ENCODE assay signal across 17 cellular contexts in genomic region chr12:29160230-29160629, GRCh38. TPM values are rescaled to one million over a fixed set of nuclear protein-coding genes. Genes with fewer than 3 reads are reported as not detected.
DNase-seq lines count a peak whose midpoint lies in the region; ATAC-seq, FAIRE-seq and TF ChIP-seq lines count a peak whose summit lies in the region.
"Had no signal": no experiment of that assay in that cellular context is flagged by ENCODE, and none has a peak within 500 bp of the region (broad histone marks: within the 10 kb centered on the region; RNA-seq: fewer than 3 reads in every experiment).

No MANE protein-coding gene starts in this region.

- H3K27ac ChIP-seq in A673 (ENCODE audit: low read depth, low read length, poor library complexity, severe bottlenecking) = peak overlapping the region; percentile 43
- H3K27ac ChIP-seq in CD4-positive, alpha-beta memory T cell (ENCODE audit: low read depth, low read length) = no peak overlapping the region
- H3K27ac ChIP-seq in keratinocyte (ENCODE audit: control insufficient read depth, insufficient read depth, low read length) = no peak overlapping the region
- H3K27ac ChIP-seq: adrenal gland, gastrocnemius medialis, KMS-11, PC-9, VCaP had no signal

- H3K36me3 ChIP-seq in A673 (ENCODE audit: insufficient read depth, low read length, poor library complexity, severe bottlenecking) = no peaks in the 10 kb centered on the region
- H3K36me3 ChIP-seq in CD4-positive, alpha-beta memory T cell (ENCODE audit: insufficient read depth, low read length) = no peaks in the 10 kb centered on the region
- H3K36me3 ChIP-seq in keratinocyte (ENCODE audit: control insufficient read depth in 2 of 2, extremely low read depth in 1 of 2, insufficient read depth in 2 of 2, low read length in 2 of 2) = no peaks in the 10 kb centered on the region
- H3K36me3 ChIP-seq: adrenal gland, gastrocnemius medialis had no signal

- H3K9ac ChIP-seq in keratinocyte (ENCODE audit: control insufficient read depth, extremely low read depth, insufficient read depth, low read length) = no peak overlapping the region
- H3K9ac ChIP-seq: KMS-11 had no signal

- POLR2A ChIA-PET in A673 (lab: Charles Lee; ENCODE audit: low non-redundant PET) = interaction anchor here (1.2 kb wide), 1 partner anchor 7 kb away, joined by 4 read pairs; no protein-coding TSS in a partner anchor
- POLR2A ChIA-PET in CD4-positive, alpha-beta memory T cell (lab: Charles Lee; ENCODE audit: partially characterized antibody) = interaction anchor here (1.6 to 2.3 kb wide), 2 partner anchors 10 to 56 kb away, joined by 8 to 9 read pairs; partner anchors contain the start of gene FAR2
- POLR2A ChIA-PET in T-cell (lab: Charles Lee) = interaction anchor here in 1 of 2 donors (0.6 kb wide), 1 partner anchor 965 kb away, joined by 3 read pairs; no protein-coding TSS in a partner anchor

- H3K4me3 Mint-ChIP-seq in CD4-positive, alpha-beta memory T cell = peak overlapping the region in 6 of 8 donors; percentile 13 to 70 (median 41)
- peak overlapping the region in 1 of 3 donors; percentile 38 for H3K4me3 Mint-ChIP-seq in T-cell
- no peak overlapping the region for H3K4me3 Mint-ChIP-seq in activated T-helper 1 cell treated with anti-CD3 and anti-CD28 coated beads, Interleukin-12 subunit alpha, Interleukin-12 subunit beta, Interleukin-2, Interleukin-4 antibody, amounts not matched to agents 30 ng/mL and 10 ng/mL and 1 ng/mL, durations not matched to agents 14 hours and 24 hours and 36 hours
- H3K4me3 Mint-ChIP-seq: naive B cell had no signal

- H3K4me1 ChIP-seq in A673 (ENCODE audit: insufficient read depth, low read length, poor library complexity, severe bottlenecking) (peaks cover 29% of the 10 kb centered on the region), keratinocyte (ENCODE audit: control insufficient read depth, extremely low read depth, insufficient read depth, low read length) (peaks cover 10% of the 10 kb centered on the region)
- peaks cover 25% of the 10 kb centered on the region for H3K4me1 ChIP-seq in CD4-positive, alpha-beta memory T cell (ENCODE audit: insufficient read depth, low read length)
- H3K4me1 ChIP-seq: gastrocnemius medialis had no signal

- H3K79me2 ChIP-seq in keratinocyte (ENCODE audit: control insufficient read depth, insufficient read depth, low read length) = no peaks in the 10 kb centered on the region

- TF ChIP-seq CTCF in A673 (conservative IDR thresholded peaks at IDR 0.05; ENCODE audit: low read depth, low read length) = no peak
- no peak for TF ChIP-seq CTCF in keratinocyte (optimal IDR thresholded peaks at IDR 0.05 in 1 of 3, IDR thresholded peaks at IDR 0.05 in 1 of 3, conservative IDR thresholded peaks at IDR 0.05 in 1 of 3; ENCODE audit: extremely low read depth in 1 of 3, insufficient read depth in 2 of 3, low read length in 3 of 3)

- intact Hi-C loops in A673 (cut with micrococcal nuclease; ENCODE audit: unreplicated experiment) = no loop called here
- intact Hi-C loops in CD4-positive, alpha-beta memory T cell (cut with micrococcal nuclease) = loop anchor here (1.0 to 10.0 kb wide), 3 partner anchors 10 to 1595 kb away; partner anchors contain the start of gene CAPRIN2
- intact Hi-C loops in activated T-helper 1 cell treated with anti-CD3 and anti-CD28 coated beads, Interleukin-12 subunit alpha, Interleukin-12 subunit beta, Interleukin-2, Interleukin-4 antibody, amounts not matched to agents 30 ng/mL and 10 ng/mL and 1 ng/mL, durations not matched to agents 14 hours and 24 hours and 36 hours (cut with micrococcal nuclease) = loop anchor here (5.0 kb wide), 1 partner anchor 58 kb away; no protein-coding TSS in a partner anchor

- no peaks in the 10 kb centered on the region for H3K9me1 ChIP-seq in keratinocyte (ENCODE audit: control insufficient read depth, extremely low read depth, insufficient read depth, low read length)

- H3K36me3 Mint-ChIP-seq in CD4-positive, alpha-beta memory T cell = no peaks in the 10 kb centered on the region
- no peaks in the 10 kb centered on the region for H3K36me3 Mint-ChIP-seq in T-cell
- peaks cover 3% of the 10 kb centered on the region for H3K36me3 Mint-ChIP-seq in activated T-helper 1 cell treated with anti-CD3 and anti-CD28 coated beads, Interleukin-12 subunit alpha, Interleukin-12 subunit beta, Interleukin-2, Interleukin-4 antibody, amounts not matched to agents 30 ng/mL and 10 ng/mL and 1 ng/mL, durations not matched to agents 14 hours and 24 hours and 36 hours (ENCODE audit: low read depth)
- H3K36me3 Mint-ChIP-seq: naive B cell had no signal

- H2AFZ ChIP-seq in keratinocyte (ENCODE audit: control insufficient read depth, low read length) = no peak overlapping the region
- H2AFZ ChIP-seq: PC-9 had no signal

- BruUV-seq in A673 (replicated peaks; lab: Mats Ljungman, UMichigan) = no TSS peak

- dilution Hi-C loops in keratinocyte (cut with MboI; ENCODE audit: extremely low pct_ligation_motif_present, low sequenced_read_pairs) = no loop called here

- H3K4me2 ChIP-seq in keratinocyte (ENCODE audit: control insufficient read depth, extremely low read depth, insufficient read depth, low read depth, low read length) = no peak overlapping the region
- H3K4me2 ChIP-seq: KMS-11, PC-9 had no signal

- H4K20me1 ChIP-seq in keratinocyte (ENCODE audit: control insufficient read depth, extremely low read depth, insufficient read depth, low read length) = no peaks in the 10 kb centered on the region

- ATAC-seq in T-cell (replicated peaks in 1 of 4) (peak; percentile 57 to 84 (median 82)), HG03565 (IDR thresholded peaks at IDR 0.05; ENCODE audit: unreplicated experiment) (no peak)
- ATAC-seq: gastrocnemius medialis had no signal

- CTCF ChIA-PET in A673 (lab: Charles Lee) (no interaction called here), T-cell (lab: Charles Lee) (no interaction called here)
- CTCF ChIA-PET in CD4-positive, alpha-beta memory T cell (lab: Charles Lee; ENCODE audit: partially characterized antibody) = interaction anchor here (1.0 kb wide), 2 partner anchors 12 to 27 kb away, joined by 3 to 4 read pairs; partner anchors contain the start of gene FAR2

- FAIRE-seq in keratinocyte (lab: Jason Lieb, UNC) = peak; percentile 26
- FAIRE-seq: endothelial cell of umbilical vein had no signal

- H3K4me1 Mint-ChIP-seq in CD4-positive, alpha-beta memory T cell = peaks cover 25 to 44% (median 33%) of the 10 kb centered on the region in 4 donors
- peaks cover 13 to 40% (median 26%) of the 10 kb centered on the region in 3 donors for H3K4me1 Mint-ChIP-seq in T-cell
- peaks cover 24% of the 10 kb centered on the region for H3K4me1 Mint-ChIP-seq in activated T-helper 1 cell treated with anti-CD3 and anti-CD28 coated beads, Interleukin-12 subunit alpha, Interleukin-12 subunit beta, Interleukin-2, Interleukin-4 antibody, amounts not matched to agents 30 ng/mL and 10 ng/mL and 1 ng/mL, durations not matched to agents 14 hours and 24 hours and 36 hours (ENCODE audit: low read depth)

- H3K27me3 ChIP-seq in A673 (replicated peaks; ENCODE audit: insufficient read depth, low read depth, low read length, poor library complexity) = no peaks in the 10 kb centered on the region
- no peaks in the 10 kb centered on the region for H3K27me3 ChIP-seq in CD4-positive, alpha-beta memory T cell (ENCODE audit: insufficient read depth, low read length)
- H3K27me3 ChIP-seq in keratinocyte (ENCODE audit: control insufficient read depth, extremely low read depth, insufficient read depth, low read length) = no peaks in the 10 kb centered on the region
- H3K27me3 ChIP-seq: adrenal gland, gastrocnemius medialis had no signal

- H3K4me3 ChIP-seq in A673 (ENCODE audit: low read depth, low read length, poor library complexity, severe bottlenecking) (no peak overlapping the region), keratinocyte (ENCODE audit: control insufficient read depth in 2 of 3, extremely low read depth in 1 of 3, insufficient read depth in 2 of 3, low read depth in 1 of 3, low read length in 3 of 3) (no peak overlapping the region)
- H3K4me3 ChIP-seq in CD4-positive, alpha-beta memory T cell (ENCODE audit: low read length in 2 of 2) = no peak overlapping the region
- H3K4me3 ChIP-seq: adrenal gland, gastrocnemius medialis, PC-9 had no signal

- no peaks in the 10 kb centered on the region for H3K27me3 Mint-ChIP-seq in CD4-positive, alpha-beta memory T cell
- H3K27me3 Mint-ChIP-seq in T-cell = no peaks in the 10 kb centered on the region
- peaks cover 5% of the 10 kb centered on the region for H3K27me3 Mint-ChIP-seq in activated T-helper 1 cell treated with anti-CD3 and anti-CD28 coated beads, Interleukin-12 subunit alpha, Interleukin-12 subunit beta, Interleukin-2, Interleukin-4 antibody, amounts not matched to agents 30 ng/mL and 10 ng/mL and 1 ng/mL, durations not matched to agents 14 hours and 24 hours and 36 hours (ENCODE audit: insufficient read depth)
- H3K27me3 Mint-ChIP-seq: naive B cell had no signal

- no peaks in the 10 kb centered on the region for H3K9me3 Mint-ChIP-seq in CD4-positive, alpha-beta memory T cell
- peaks cover 0 to 9% (median 0%) of the 10 kb centered on the region in 3 donors for H3K9me3 Mint-ChIP-seq in T-cell
- peaks cover 10% of the 10 kb centered on the region for H3K9me3 Mint-ChIP-seq in activated T-helper 1 cell treated with anti-CD3 and anti-CD28 coated beads, Interleukin-12 subunit alpha, Interleukin-12 subunit beta, Interleukin-2, Interleukin-4 antibody, amounts not matched to agents 30 ng/mL and 10 ng/mL and 1 ng/mL, durations not matched to agents 14 hours and 24 hours and 36 hours
- H3K9me3 Mint-ChIP-seq: naive B cell had no signal

- H3K9me3 ChIP-seq in A673 (ENCODE audit: low read depth, low read length, poor library complexity, severe bottlenecking) (no peaks in the 10 kb centered on the region), keratinocyte (ENCODE audit: control insufficient read depth, low read depth, low read length) (no peaks in the 10 kb centered on the region)
- no peaks in the 10 kb centered on the region for H3K9me3 ChIP-seq in CD4-positive, alpha-beta memory T cell (ENCODE audit: control insufficient read depth in 1 of 2, low read length in 2 of 2)
- H3K9me3 ChIP-seq: adrenal gland, gastrocnemius medialis had no signal

- H3K27ac Mint-ChIP-seq in CD4-positive, alpha-beta memory T cell = peak overlapping the region; percentile 9 to 90 (median 77)
- H3K27ac Mint-ChIP-seq in T-cell = peak overlapping the region; percentile 59 to 69
- H3K27ac Mint-ChIP-seq in activated T-helper 1 cell treated with anti-CD3 and anti-CD28 coated beads, Interleukin-12 subunit alpha, Interleukin-12 subunit beta, Interleukin-2, Interleukin-4 antibody, amounts not matched to agents 30 ng/mL and 10 ng/mL and 1 ng/mL, durations not matched to agents 14 hours and 24 hours and 36 hours = no peak overlapping the region

- DNase-seq in A673 (ENCODE audit: low spot score) (peak; percentile 47), T-cell (peak in 6 of 34 experiments; percentile 2 to 13 (median 6)), keratinocyte (ENCODE audit: low read depth, low spot score) (no peak), DMS 273 (lab: John Stamatoyannopoulos, UW; ENCODE audit: unreplicated experiment) (no peak), mesenteric fat pad (ENCODE audit: low spot score) (no peak)
- peak in 4 of 5 donors; percentile 10 to 25 (median 15) for DNase-seq in CD4-positive, alpha-beta memory T cell
- no peak for DNase-seq in activated T-helper 1 cell treated with anti-CD3 and anti-CD28 coated beads, Interleukin-12 subunit alpha, Interleukin-12 subunit beta, Interleukin-2, Interleukin-4 antibody, amounts not matched to agents 30 ng/mL and 10 ng/mL and 1 ng/mL, durations not matched to agents 14 hours and 24 hours and 36 hours (ENCODE audit: low spot score)
- DNase-seq: activated CD8-positive, alpha-beta memory T cell treated with anti-CD3 and anti-CD28 coated beads, Interleukin-2, amount 50 U/mL, for 4 hours; adrenal gland; gastrocnemius medialis; naive B cell; NCI-H510A treated with DMSO at 0.1 percent for 48 hours; PC-9 had no signal

RNA-seq across cellular contexts. Expression of gene FAR2, which starts 11.2 kb away (rescaled TPM):
- 9.3 and 10.7 TPM in 2 replicates for total RNA-seq in A673 (2021)
- 10 to 100 TPM in 1 of 2 experiments, 1 to 10 TPM in 1; 6.2 to 10.1 TPM for total RNA-seq in CD4-positive, alpha-beta memory T cell
- polyA plus RNA-seq in CD4-positive, alpha-beta memory T cell = 10 to 100 TPM in 1 of 2 donors, 1 to 10 TPM in 1; 10.0 to 10.6 TPM
- 1 to 10 TPM; 2.2 to 6.8 (median 4.9) TPM for total RNA-seq in T-cell
- polyA plus RNA-seq in keratinocyte = 6.2 to 9.2 TPM (median 6.3 TPM) in 3 replicates
- not detected for polyA plus RNA-seq in keratinocyte (2011; ENCODE audit: low read depth)
- polyA plus RNA-seq in keratinocyte (2011; cell fraction: cytosol; rRNA removed) = 3.8 and 7.9 TPM in 2 replicates
- polyA plus RNA-seq in keratinocyte (2011; cell fraction: nucleus; rRNA removed) = 6.2 and 9.3 TPM in 2 replicates
- 0.61 and 6.0 TPM in 2 replicates for polyA plus RNA-seq in keratinocyte (2012; ENCODE audit: low replicate concordance)
- polyA minus RNA-seq in keratinocyte = 3.5 to 16.0 TPM (median 8.8 TPM) in 3 replicates
- 15.2 TPM for polyA minus RNA-seq in keratinocyte (2011; cell fraction: cytosol; rRNA and poly(A)+ RNA removed)
- 4.5 and 8.7 TPM in 2 replicates for polyA minus RNA-seq in keratinocyte (2011; cell fraction: nucleus; rRNA and poly(A)+ RNA removed)
- 5.2 and 5.4 TPM in 2 replicates for total RNA-seq in activated T-helper 1 cell treated with anti-CD3 and anti-CD28 coated beads, Interleukin-12 subunit alpha, Interleukin-12 subunit beta, Interleukin-2, Interleukin-4 antibody, amounts not matched to agents 30 ng/mL and 10 ng/mL and 1 ng/mL, durations not matched to agents 14 hours and 24 hours and 36 hours
- total RNA-seq in mesenteric fat pad = 14.2 TPM

Comparison
In these comparisons a context has a peak if more than half of its experiments do, and no peak if none do; other contexts are left out.
1. DNase-seq: peak in A673 (single experiment) and CD4-positive, alpha-beta memory T cell (4 of 5); none in keratinocyte (single experiment), activated T-helper 1 cell treated with anti-CD3 and anti-CD28 coated beads, Interleukin-12 subunit alpha, Interleukin-12 subunit beta, Interleukin-2, Interleukin-4 antibody, amounts not matched to agents 30 ng/mL and 10 ng/mL and 1 ng/mL, durations not matched to agents 14 hours and 24 hours and 36 hours (single experiment), DMS 273 (single experiment) and mesenteric fat pad (single experiment).